ENCODE assay signal across 1 cellular context in the genomic region with DNA sequence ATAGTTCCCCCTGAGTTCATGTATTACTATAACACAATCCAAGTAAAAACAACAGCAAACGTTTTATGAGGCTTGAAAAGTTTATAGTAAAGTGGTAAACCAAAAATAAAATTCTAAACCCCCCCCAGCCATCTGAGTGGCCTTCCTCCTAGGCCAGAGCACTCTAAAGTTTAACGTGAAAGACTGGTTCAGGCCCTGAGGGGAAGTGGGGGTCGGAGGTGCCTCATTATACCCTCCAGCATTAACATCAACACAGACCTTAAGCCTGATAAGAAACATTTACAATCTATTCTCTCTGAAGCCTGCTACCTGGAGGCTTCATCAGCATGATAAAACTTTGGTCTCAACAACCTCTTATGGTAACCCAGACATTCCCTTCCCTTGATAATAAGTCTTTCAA.
TF ChIP-seq lines count a peak whose summit lies in the region.

No MANE protein-coding gene starts in this region.

TF ChIP-seq in SK-N-SH, 30 proteins besides CTCF, POLR2A, EP300 and RAD21:
- TF ChIP-seq, protein P1, sequence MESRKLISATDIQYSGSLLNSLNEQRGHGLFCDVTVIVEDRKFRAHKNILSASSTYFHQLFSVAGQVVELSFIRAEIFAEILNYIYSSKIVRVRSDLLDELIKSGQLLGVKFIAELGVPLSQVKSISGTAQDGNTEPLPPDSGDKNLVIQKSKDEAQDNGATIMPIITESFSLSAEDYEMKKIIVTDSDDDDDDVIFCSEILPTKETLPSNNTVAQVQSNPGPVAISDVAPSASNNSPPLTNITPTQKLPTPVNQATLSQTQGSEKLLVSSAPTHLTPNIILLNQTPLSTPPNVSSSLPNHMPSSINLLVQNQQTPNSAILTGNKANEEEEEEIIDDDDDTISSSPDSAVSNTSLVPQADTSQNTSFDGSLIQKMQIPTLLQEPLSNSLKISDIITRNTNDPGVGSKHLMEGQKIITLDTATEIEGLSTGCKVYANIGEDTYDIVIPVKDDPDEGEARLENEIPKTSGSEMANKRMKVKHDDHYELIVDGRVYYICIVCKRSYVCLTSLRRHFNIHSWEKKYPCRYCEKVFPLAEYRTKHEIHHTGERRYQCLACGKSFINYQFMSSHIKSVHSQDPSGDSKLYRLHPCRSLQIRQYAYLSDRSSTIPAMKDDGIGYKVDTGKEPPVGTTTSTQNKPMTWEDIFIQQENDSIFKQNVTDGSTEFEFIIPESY (IDR thresholded peaks at IDR 0.05; ENCODE audit: borderline replicate concordance, low read depth): no peak
- TF ChIP-seq ELF1 (IDR thresholded peaks at IDR 0.05): no peak
TF ChIP-seq in SK-N-SH: peak in this region for 0.
